Comparison of ENCODE assay signal across 18 cellular contexts in the genomic region with DNA sequence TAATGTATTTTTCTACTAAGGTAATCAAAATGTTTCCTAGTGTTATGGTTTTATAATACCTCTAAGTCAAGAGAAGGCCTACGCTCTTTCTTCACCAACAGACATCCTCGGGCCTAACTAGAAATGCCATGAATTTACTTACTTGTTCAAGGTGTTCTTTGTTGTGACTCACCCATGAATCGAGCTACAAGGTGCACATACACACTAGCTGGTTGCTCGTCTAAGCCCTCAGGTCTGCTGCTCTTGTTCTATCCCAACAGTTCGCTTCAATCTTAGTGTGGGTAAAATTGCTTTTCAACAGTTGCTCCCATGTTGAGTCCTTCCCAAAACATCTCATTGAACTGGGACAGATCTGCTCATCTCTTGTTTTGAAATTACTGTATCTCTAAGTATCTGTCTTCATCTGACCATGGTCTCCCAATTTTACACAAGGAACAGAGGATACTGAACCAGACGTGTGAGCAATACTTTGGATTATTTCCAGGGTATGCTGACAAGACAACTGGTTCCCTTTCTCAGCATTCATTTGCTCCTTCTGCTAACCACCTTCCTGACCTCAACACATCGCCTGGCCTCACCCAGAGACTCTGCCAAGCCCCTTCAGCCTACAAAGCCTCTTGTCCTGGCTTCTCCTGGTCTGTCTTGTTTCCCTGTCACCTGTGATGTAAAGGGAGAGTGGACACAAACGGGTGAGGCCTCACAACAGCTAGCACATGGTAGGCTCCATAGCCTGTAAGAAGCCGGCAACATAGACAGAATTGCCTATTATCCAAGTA.
DNase-seq lines count a peak whose midpoint lies in the region; ATAC-seq and TF ChIP-seq lines count a peak whose summit lies in the region.
"Had no signal": no experiment of that assay in that cellular context is flagged by ENCODE, and none has a peak within 500 bp of the region (broad histone marks: within the 10 kb centered on the region; RNA-seq: fewer than 3 reads in every experiment).

No MANE protein-coding gene starts in this region.

- intact Hi-C loops in transverse colon (cut with DNase I; ENCODE audit: low total_unique reads): no loop called here

- H3K27me3 ChIP-seq in skeletal muscle tissue (ENCODE audit: control insufficient read depth in 3 of 3, insufficient read depth in 3 of 3, low read length in 3 of 3) (no peaks in the 10 kb centered on the region), transverse colon (no peaks in the 10 kb centered on the region)
- H3K27me3 ChIP-seq: Peyer's patch, upper lobe of right lung had no signal

- no peak overlapping the region for H3K9ac ChIP-seq in skeletal muscle tissue (ENCODE audit: low read depth in 1 of 3, low read length in 3 of 3)

- H3K9me3 ChIP-seq in skeletal muscle tissue (ENCODE audit: control insufficient read depth in 3 of 3, low read length in 3 of 3): no peaks in the 10 kb centered on the region
- no peaks in the 10 kb centered on the region for H3K9me3 ChIP-seq in transverse colon
- H3K9me3 ChIP-seq: Peyer's patch, upper lobe of right lung had no signal

- no peak for TF ChIP-seq POLR2A in transverse colon (IDR thresholded peaks at IDR 0.05)

- DNase-seq in HFF-Myc (ENCODE audit: extremely low read depth, low read depth) (peak; percentile 37), fibroblast of pulmonary artery (ENCODE audit: low read depth) (peak; percentile 29), COLO668 (lab: John Stamatoyannopoulos, UW; ENCODE audit: unreplicated experiment) (no peak), transverse colon (no peak)
- no peak for DNase-seq in activated T-cell treated with anti-CD3 and anti-CD28 coated beads, Interleukin-2, amount 50 U/mL, for 72 hours
- DNase-seq: activated CD4-positive, alpha-beta T cell treated with anti-CD3 and anti-CD28 coated beads for 48 hours; CD8-positive, alpha-beta T cell; mesendoderm; NCI-H1417 treated with DMSO at 0.1 percent for 48 hours; NCI-H510A treated with DMSO at 0.1 percent for 48 hours; Peyer's patch; stimulated activated naive CD4-positive, alpha-beta T cell treated with Interleukin-2 at 50 U/mL for 16 hours; upper lobe of right lung had no signal

- in situ Hi-C loops in transverse colon (cut with MboI; ENCODE audit: low pct_ligation_motif_present in 1 of 4, low pct_unique_long_range_greater_than_20kb in 1 of 4, low sequenced_read_pairs in 3 of 4): no loop called here

- no peaks in the 10 kb centered on the region for H3K36me3 Mint-ChIP-seq in activated T-cell treated with anti-CD3 and anti-CD28 coated beads, Interleukin-2, amount 50 U/mL, for 72 hours (ENCODE audit: insufficient read depth in 2 of 2)
- H3K36me3 Mint-ChIP-seq: CD8-positive, alpha-beta T cell; IgD-negative memory B cell had no signal

- TF ChIP-seq CTCF in HFF-Myc (IDR thresholded peaks at IDR 0.05; ENCODE audit: low read depth, low read length, missing control alignments) (no peak), fibroblast of pulmonary artery (IDR thresholded peaks at IDR 0.05; ENCODE audit: low read length, missing control alignments) (no peak), transverse colon (IDR thresholded peaks at IDR 0.05) (no peak)

- WGBS in transverse colon (ENCODE audit: low coverage in 1 of 2), 2 donors: 87 to 88% methylated on average over 6 to 9 of the region's 9 CpGs

- no peaks in the 10 kb centered on the region for H3K27me3 Mint-ChIP-seq in activated T-cell treated with anti-CD3 and anti-CD28 coated beads, Interleukin-2, amount 50 U/mL, for 72 hours (ENCODE audit: low read depth)
- H3K27me3 Mint-ChIP-seq: IgD-negative memory B cell had no signal

- H3K27ac ChIP-seq in skeletal muscle tissue (ENCODE audit: low read depth, low read length): peak overlapping the region; percentile 65
- no peak overlapping the region for H3K27ac ChIP-seq in transverse colon
- H3K27ac ChIP-seq: Peyer's patch, upper lobe of right lung had no signal

- no peak overlapping the region for H3K4me3 ChIP-seq in HFF-Myc (replicated peaks; ENCODE audit: low read depth, low read length)
- no peak overlapping the region for H3K4me3 ChIP-seq in fibroblast of pulmonary artery (replicated peaks; ENCODE audit: low read depth, low read length)
- peak overlapping the region in 1 of 3 donors; percentile 29 for H3K4me3 ChIP-seq in skeletal muscle tissue (ENCODE audit: low read length in 3 of 3)
- H3K4me3 ChIP-seq in transverse colon: no peak overlapping the region
- H3K4me3 ChIP-seq: GM23338, Peyer's patch, upper lobe of right lung had no signal

- H3K36me3 ChIP-seq in skeletal muscle tissue (ENCODE audit: control insufficient read depth in 3 of 3, insufficient read depth in 3 of 3, low read length in 3 of 3) (no peaks in the 10 kb centered on the region), transverse colon (no peaks in the 10 kb centered on the region)
- H3K36me3 ChIP-seq: upper lobe of right lung had no signal

- H3K4me1 ChIP-seq in skeletal muscle tissue (ENCODE audit: control insufficient read depth in 3 of 3, insufficient read depth in 3 of 3, low read length in 3 of 3): peaks cover 9 to 22% (median 10%) of the 10 kb centered on the region in 3 donors
- H3K4me1 ChIP-seq in transverse colon: no peaks in the 10 kb centered on the region
- H3K4me1 ChIP-seq: Peyer's patch, upper lobe of right lung had no signal

- H3K4me1 Mint-ChIP-seq in activated T-cell treated with anti-CD3 and anti-CD28 coated beads, Interleukin-2, amount 50 U/mL, for 72 hours (ENCODE audit: low read depth): no peaks in the 10 kb centered on the region
- H3K4me1 Mint-ChIP-seq: GM23338, IgD-negative memory B cell had no signal

- H3K9me3 Mint-ChIP-seq in activated T-cell treated with anti-CD3 and anti-CD28 coated beads, Interleukin-2, amount 50 U/mL, for 72 hours: no peaks in the 10 kb centered on the region
- H3K9me3 Mint-ChIP-seq: CD8-positive, alpha-beta T cell; GM23338; IgD-negative memory B cell had no signal

- ATAC-seq in SK-N-SH treated with all-trans-retinoic acid at 6 μM for 48 hours (peak; percentile 11; the same call in 2 of the 3 replicates), GM21390 (IDR thresholded peaks at IDR 0.05; ENCODE audit: unreplicated experiment) (no peak)
- ATAC-seq in activated T-cell treated with anti-CD3 and anti-CD28 coated beads, Interleukin-2, amount 50 U/mL, for 72 hours (replicated peaks in 1 of 2): no peak
- ATAC-seq: CD8-positive, alpha-beta T cell; GM23338; upper lobe of right lung had no signal

- no peak overlapping the region for H3K27ac Mint-ChIP-seq in activated T-cell treated with anti-CD3 and anti-CD28 coated beads, Interleukin-2, amount 50 U/mL, for 72 hours
- H3K27ac Mint-ChIP-seq: CD8-positive, alpha-beta T cell; GM23338; IgD-negative memory B cell had no signal

- no peak overlapping the region for H3K4me3 Mint-ChIP-seq in activated T-cell treated with anti-CD3 and anti-CD28 coated beads, Interleukin-2, amount 50 U/mL, for 72 hours
- H3K4me3 Mint-ChIP-seq: CD8-positive, alpha-beta T cell; GM23338; IgD-negative memory B cell had no signal

- no peak for TF ChIP-seq EP300 in transverse colon (IDR thresholded peaks at IDR 0.05; ENCODE audit: low read depth)

TF ChIP-seq in SK-N-SH treated with all-trans-retinoic acid at 6 μM for 48 hours, 23 proteins besides CTCF, POLR2A, EP300 and RAD21:
- no peak for TF ChIP-seq SNAI2 (CRISPR knock-in tag; IDR thresholded peaks at IDR 0.05)
- no peak for TF ChIP-seq ISL1 (CRISPR knock-in tag; IDR thresholded peaks at IDR 0.05)
- TF ChIP-seq RARB (CRISPR knock-in tag; IDR thresholded peaks at IDR 0.05): no peak
- TF ChIP-seq, protein P1, sequence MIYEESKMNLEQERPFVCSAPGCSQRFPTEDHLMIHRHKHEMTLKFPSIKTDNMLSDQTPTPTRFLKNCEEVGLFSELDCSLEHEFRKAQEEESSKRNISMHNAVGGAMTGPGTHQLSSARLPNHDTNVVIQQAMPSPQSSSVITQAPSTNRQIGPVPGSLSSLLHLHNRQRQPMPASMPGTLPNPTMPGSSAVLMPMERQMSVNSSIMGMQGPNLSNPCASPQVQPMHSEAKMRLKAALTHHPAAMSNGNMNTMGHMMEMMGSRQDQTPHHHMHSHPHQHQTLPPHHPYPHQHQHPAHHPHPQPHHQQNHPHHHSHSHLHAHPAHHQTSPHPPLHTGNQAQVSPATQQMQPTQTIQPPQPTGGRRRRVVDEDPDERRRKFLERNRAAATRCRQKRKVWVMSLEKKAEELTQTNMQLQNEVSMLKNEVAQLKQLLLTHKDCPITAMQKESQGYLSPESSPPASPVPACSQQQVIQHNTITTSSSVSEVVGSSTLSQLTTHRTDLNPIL (CRISPR knock-in tag; IDR thresholded peaks at IDR 0.05; ENCODE audit: low read depth): no peak
- no peak for TF ChIP-seq ARNTL (CRISPR knock-in tag; IDR thresholded peaks at IDR 0.05; ENCODE audit: borderline replicate concordance, low read depth)
- no peak for TF ChIP-seq ZNF565 (CRISPR knock-in tag; conservative IDR thresholded peaks at IDR 0.05; ENCODE audit: low read depth)
- TF ChIP-seq ESRRG (CRISPR knock-in tag; IDR thresholded peaks at IDR 0.05): no peak
- no peak for TF ChIP-seq TOX (CRISPR knock-in tag; IDR thresholded peaks at IDR 0.05; ENCODE audit: borderline replicate concordance)
- no peak for TF ChIP-seq ZFP30 (CRISPR knock-in tag; IDR thresholded peaks at IDR 0.05)
- no peak for TF ChIP-seq BACH2 (CRISPR knock-in tag; IDR thresholded peaks at IDR 0.05; ENCODE audit: borderline replicate concordance)
- no peak for TF ChIP-seq ZNF8 (CRISPR knock-in tag; IDR thresholded peaks at IDR 0.05)
- TF ChIP-seq TCF4 (CRISPR knock-in tag; IDR thresholded peaks at IDR 0.05; ENCODE audit: borderline replicate concordance): no peak
- no peak for TF ChIP-seq OSR1 (CRISPR knock-in tag; IDR thresholded peaks at IDR 0.05)
- TF ChIP-seq, protein P2, sequence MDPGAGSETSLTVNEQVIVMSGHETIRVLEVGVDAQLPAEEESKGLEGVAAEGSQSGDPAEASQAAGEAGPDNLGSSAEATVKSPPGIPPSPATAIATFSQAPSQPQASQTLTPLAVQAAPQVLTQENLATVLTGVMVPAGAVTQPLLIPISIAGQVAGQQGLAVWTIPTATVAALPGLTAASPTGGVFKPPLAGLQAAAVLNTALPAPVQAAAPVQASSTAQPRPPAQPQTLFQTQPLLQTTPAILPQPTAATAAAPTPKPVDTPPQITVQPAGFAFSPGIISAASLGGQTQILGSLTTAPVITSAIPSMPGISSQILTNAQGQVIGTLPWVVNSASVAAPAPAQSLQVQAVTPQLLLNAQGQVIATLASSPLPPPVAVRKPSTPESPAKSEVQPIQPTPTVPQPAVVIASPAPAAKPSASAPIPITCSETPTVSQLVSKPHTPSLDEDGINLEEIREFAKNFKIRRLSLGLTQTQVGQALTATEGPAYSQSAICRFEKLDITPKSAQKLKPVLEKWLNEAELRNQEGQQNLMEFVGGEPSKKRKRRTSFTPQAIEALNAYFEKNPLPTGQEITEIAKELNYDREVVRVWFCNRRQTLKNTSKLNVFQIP (CRISPR knock-in tag; IDR thresholded peaks at IDR 0.05; ENCODE audit: borderline replicate concordance, low read depth): no peak
- TF ChIP-seq GLIS3 (CRISPR knock-in tag; IDR thresholded peaks at IDR 0.05): no peak

Comparison
In these comparisons a context has a peak if more than half of its experiments do, and no peak if none do; other contexts are left out.
1. DNase-seq: peak in HFF-Myc (single experiment) and fibroblast of pulmonary artery (single experiment); none in COLO668 (single experiment), activated T-cell treated with anti-CD3 and anti-CD28 coated beads, Interleukin-2, amount 50 U/mL, for 72 hours (0 of 2) and transverse colon (single experiment).